ENCODE assay signal across 1 cellular context in genomic region chr10:98433881-98434732, GRCh38.
TF ChIP-seq lines count a peak whose summit lies in the region.

No MANE protein-coding gene starts in this region.

TF ChIP-seq in endothelial cell of umbilical vein, 7 proteins besides CTCF, POLR2A, EP300 and RAD21:
- TF ChIP-seq GATA2 (IDR thresholded peaks at IDR 0.05; ENCODE audit: insufficient read depth, insufficient read length, low read depth, low read length): no peak
- peak; percentile 54 for TF ChIP-seq POLR2AphosphoS5 (IDR thresholded peaks at IDR 0.05; ENCODE audit: insufficient read depth, low read depth, low read length)
- TF ChIP-seq JUN (IDR thresholded peaks at IDR 0.05; ENCODE audit: borderline replicate concordance, insufficient read depth, insufficient read length, low read depth): peak; percentile 79
- no peak for TF ChIP-seq EZH2 (IDR thresholded peaks at IDR 0.05; ENCODE audit: borderline replicate concordance, low read depth, low read length, severe bottlenecking)
- TF ChIP-seq MAX (IDR thresholded peaks at IDR 0.05; ENCODE audit: insufficient read depth, insufficient read length): no peak
- no peak for TF ChIP-seq MYC (IDR thresholded peaks at IDR 0.05; ENCODE audit: low read depth, low read length)
- TF ChIP-seq FOS (IDR thresholded peaks at IDR 0.05; ENCODE audit: borderline replicate concordance, insufficient read depth, low read length): peak; percentile 71
TF ChIP-seq in endothelial cell of umbilical vein: peak in this region for 3.
